In genomic region chr19:5591476-5591875, GRCh38 we compare ENCODE assay signal across 9 cellular contexts. TPM values are rescaled to one million over a fixed set of nuclear protein-coding genes. Genes with fewer than 3 reads are reported as not detected.
"Had no signal": no experiment of that assay in that cellular context is flagged by ENCODE, and none has a peak within 500 bp of the region (broad histone marks: within the 10 kb centered on the region; RNA-seq: fewer than 3 reads in every experiment).

No MANE protein-coding gene starts in this region.

- H3K9me3 Mint-ChIP-seq: HFFc6 had no signal

- H3K4me1 ChIP-seq: HAP-1 had no signal

- DNase-seq: GM23248, GOT3, H7, HFFc6, IMR-90, KBM-7 had no signal

- H3K27ac Mint-ChIP-seq: HFFc6 had no signal

- H3K4me3 ChIP-seq: GM23248, HAP-1 had no signal

- ATAC-seq: HCT116 had no signal

- H3K4me3 Mint-ChIP-seq: HFFc6 had no signal

- H3K27ac ChIP-seq: GM23248 had no signal

- H3K9me3 ChIP-seq: HAP-1 had no signal

RNA-seq across cellular contexts. Expression of gene TINCR, which starts 23.7 kb away (rescaled TPM):
- total RNA-seq: HT-29, IMR-90 had no signal
- polyA plus RNA-seq: GM23248 had no signal
